Comparison of ENCODE assay signal across 16 cellular contexts in the genomic region with DNA sequence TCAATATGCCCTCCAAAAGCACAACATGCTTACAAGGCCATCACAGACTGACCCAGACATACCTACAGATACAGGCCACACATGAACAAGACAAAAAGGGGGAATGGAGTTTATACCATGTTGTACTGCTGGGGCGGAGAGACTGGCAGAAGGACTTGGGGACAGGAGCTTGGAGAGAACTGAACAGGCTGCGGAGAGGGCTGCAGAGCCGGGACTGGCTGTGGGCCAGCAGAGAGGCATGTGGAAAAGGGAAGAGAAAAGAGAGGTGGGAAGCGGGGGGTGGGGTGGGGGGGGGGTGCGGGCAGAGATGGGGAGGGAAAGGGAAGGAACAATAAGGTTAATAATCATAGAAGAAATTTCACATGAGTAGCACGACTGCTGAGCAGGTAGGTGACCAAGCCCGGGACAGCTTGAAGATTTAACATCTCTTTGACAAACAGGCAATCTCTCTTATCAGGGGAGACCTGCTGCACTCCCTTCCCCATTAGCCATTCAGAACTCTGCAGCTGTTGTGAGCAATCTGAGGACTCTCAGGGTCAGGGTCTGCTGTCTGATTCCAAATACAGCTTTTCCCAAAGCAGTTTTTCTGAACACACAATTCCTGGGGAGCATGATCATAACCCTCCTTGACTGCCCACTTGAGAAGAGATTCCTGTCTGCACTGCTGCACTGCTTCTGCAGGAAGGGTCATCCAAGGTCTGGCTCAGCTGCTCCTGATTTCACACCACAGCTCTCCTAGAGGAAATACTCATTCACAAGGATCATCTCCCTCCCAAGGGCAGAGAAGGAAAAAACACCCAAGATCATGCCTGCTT. TPM values are rescaled to one million over a fixed set of nuclear protein-coding genes. Genes with fewer than 3 reads are reported as not detected.
DNase-seq lines count a peak whose midpoint lies in the region; ATAC-seq lines count a peak whose summit lies in the region.
"Had no signal": no experiment of that assay in that cellular context is flagged by ENCODE, and none has a peak within 500 bp of the region (broad histone marks: within the 10 kb centered on the region; RNA-seq: fewer than 3 reads in every experiment).

No MANE protein-coding gene starts in this region.

- no peaks in the 10 kb centered on the region for H3K4me1 Mint-ChIP-seq in natural killer cell treated with Interleukin-12 subunit alpha and Interleukin-12 subunit beta and Interleukin-15 and Interleukin-18, amount 100 ng/mL, for 72 hours (ENCODE audit: low read depth in 2 of 2)

- peaks cover 17% of the 10 kb centered on the region for H3K36me3 Mint-ChIP-seq in natural killer cell treated with Interleukin-12 subunit alpha and Interleukin-12 subunit beta and Interleukin-15 and Interleukin-18, amount 100 ng/mL, for 72 hours

- no peak overlapping the region for H3K27ac Mint-ChIP-seq in natural killer cell treated with Interleukin-12 subunit alpha and Interleukin-12 subunit beta and Interleukin-15 and Interleukin-18, amount 100 ng/mL, for 72 hours

- 82 to 93% methylated on average over 4 to 6 of the region's 7 CpGs for WGBS in mesodermal cell (ENCODE audit: insufficient coverage in 2 of 2), 2 experiments

- no peaks in the 10 kb centered on the region for H3K27me3 Mint-ChIP-seq in natural killer cell treated with Interleukin-12 subunit alpha and Interleukin-12 subunit beta and Interleukin-15 and Interleukin-18, amount 100 ng/mL, for 72 hours
- H3K27me3 Mint-ChIP-seq: naive thymus-derived CD4-positive, alpha-beta T cell had no signal

- no peak overlapping the region for H3K4me3 Mint-ChIP-seq in natural killer cell treated with Interleukin-12 subunit alpha and Interleukin-12 subunit beta and Interleukin-15 and Interleukin-18, amount 100 ng/mL, for 72 hours
- H3K4me3 Mint-ChIP-seq: naive thymus-derived CD4-positive, alpha-beta T cell had no signal

- no peaks in the 10 kb centered on the region for H3K9me3 Mint-ChIP-seq in natural killer cell treated with Interleukin-12 subunit alpha and Interleukin-12 subunit beta and Interleukin-15 and Interleukin-18, amount 100 ng/mL, for 72 hours

- no peaks in the 10 kb centered on the region for H3K9me3 ChIP-seq in mesodermal cell (ENCODE audit: control insufficient read depth, low read length)
- H3K9me3 ChIP-seq: uterus had no signal

- H3K27ac ChIP-seq in mesodermal cell (ENCODE audit: low read depth, low read length, severe bottlenecking), result peak overlapping the region; percentile 53
- H3K27ac ChIP-seq: uterus had no signal

- peaks cover 15% of the 10 kb centered on the region for H3K4me1 ChIP-seq in mesodermal cell (ENCODE audit: control insufficient read depth, insufficient read depth, low read length, poor library complexity, severe bottlenecking)
- H3K4me1 ChIP-seq: uterus had no signal

- DNase-seq in AG20443 (ENCODE audit: low spot score) (peak; percentile 38), NCI-H2029 treated with DMSO at 0.1 percent for 48 hours (lab: John Stamatoyannopoulos, UW) (peak; percentile 42), dermis blood vessel endothelial cell (peak; percentile 62), NCI-H510A treated with DMSO at 0.1 percent for 48 hours (lab: John Stamatoyannopoulos, UW) (no peak)
- DNase-seq in natural killer cell treated with Interleukin-12 subunit alpha and Interleukin-12 subunit beta and Interleukin-15 and Interleukin-18, amount 100 ng/mL, for 72 hours (ENCODE audit: low spot score), result no peak
- DNase-seq: GOT3; KBM-7; naive thymus-derived CD4-positive, alpha-beta T cell; NCI-H2081 treated with DMSO at 0.1 percent for 48 hours; stimulated activated CD4-positive, alpha-beta T cell treated with anti-CD3 and anti-CD28 coated beads, Interleukin-12 subunit alpha, Interleukin-12 subunit beta, amount 100 ng/mL, for 4 hours; uterus had no signal

- H3K36me3 ChIP-seq in mesodermal cell (ENCODE audit: control insufficient read depth, insufficient read depth, low read length), result peaks cover 27% of the 10 kb centered on the region
- H3K36me3 ChIP-seq: uterus had no signal

- no peak for ATAC-seq in natural killer cell treated with Interleukin-12 subunit alpha and Interleukin-12 subunit beta and Interleukin-15 and Interleukin-18, amount 100 ng/mL, for 72 hours
- ATAC-seq in HG02938 (IDR thresholded peaks at IDR 0.05; ENCODE audit: unreplicated experiment), result no peak
- no peak for ATAC-seq in HG02588 (IDR thresholded peaks at IDR 0.05; ENCODE audit: unreplicated experiment)
- ATAC-seq: esophagus mucosa; naive thymus-derived CD4-positive, alpha-beta T cell had no signal

- no peak overlapping the region for H3K4me3 ChIP-seq in mesodermal cell (ENCODE audit: extremely low read depth, insufficient read depth, low read length, poor library complexity, severe bottlenecking)
- H3K4me3 ChIP-seq: BLaER1 treated with 17β-estradiol and CSF1 and Interleukin-3, amounts not matched to agents 10 nM and 100 nM; uterus had no signal

RNA-seq across cellular contexts. Expression of a gene that starts 21.6 kb away (rescaled TPM):
- total RNA-seq in dermis blood vessel endothelial cell, result 0.65 TPM in 1 of 2 replicates, not detected in the other
- 3.3 TPM for polyA plus RNA-seq in mesodermal cell (2013, experiment 1 of 2)
- 1.4 TPM for polyA plus RNA-seq in mesodermal cell (2013, experiment 2 of 2)
- 1 to 10 TPM; 2.5 to 6.1 TPM for total RNA-seq in natural killer cell treated with Interleukin-12 subunit alpha and Interleukin-12 subunit beta and Interleukin-15 and Interleukin-18, amount 100 ng/mL, for 72 hours
- polyA plus RNA-seq: naive thymus-derived CD4-positive, alpha-beta T cell had no signal

RNA-seq across cellular contexts. Expression of a gene that starts 43.0 kb away (rescaled TPM):
- total RNA-seq in dermis blood vessel endothelial cell, result 140 and 291 TPM in 2 replicates
- 166 TPM for polyA plus RNA-seq in mesodermal cell (2013, experiment 1 of 2)
- polyA plus RNA-seq in mesodermal cell (2013, experiment 2 of 2), result 157 TPM
- 100 to 1,000 TPM; 262 to 355 TPM for total RNA-seq in natural killer cell treated with Interleukin-12 subunit alpha and Interleukin-12 subunit beta and Interleukin-15 and Interleukin-18, amount 100 ng/mL, for 72 hours

RNA-seq across cellular contexts. Expression of a gene that starts 56.0 kb away (rescaled TPM):
- 0.51 TPM in 1 of 2 replicates, not detected in the other for total RNA-seq in dermis blood vessel endothelial cell
- polyA plus RNA-seq in mesodermal cell (2013, experiment 1 of 2), result 1.3 TPM
- 0.91 TPM for polyA plus RNA-seq in mesodermal cell (2013, experiment 2 of 2)
- under 1 TPM in 1 of 2 donors, not detected in 1; 0.73 TPM for total RNA-seq in natural killer cell treated with Interleukin-12 subunit alpha and Interleukin-12 subunit beta and Interleukin-15 and Interleukin-18, amount 100 ng/mL, for 72 hours
- polyA plus RNA-seq: naive thymus-derived CD4-positive, alpha-beta T cell had no signal

Comparison
In these comparisons a context has a peak if more than half of its experiments do, and no peak if none do; other contexts are left out.
1. DNase-seq: peak in AG20443 (single experiment), NCI-H2029 treated with DMSO at 0.1 percent for 48 hours (single experiment) and dermis blood vessel endothelial cell (single experiment); none in NCI-H510A treated with DMSO at 0.1 percent for 48 hours (single experiment) and natural killer cell treated with Interleukin-12 subunit alpha and Interleukin-12 subunit beta and Interleukin-15 and Interleukin-18, amount 100 ng/mL, for 72 hours (single experiment).